In genomic region chr7:123871998-123872867, GRCh38 we compare ENCODE assay signal across 1 cellular context.
TF ChIP-seq lines count a peak whose summit lies in the region.

No MANE protein-coding gene starts in this region.

TF ChIP-seq in K562, 482 proteins besides CTCF, POLR2A, EP300 and RAD21:
- peak; percentile 90 for TF ChIP-seq DEAF1 (CRISPR knock-in tag; IDR thresholded peaks at IDR 0.05)
- peak; percentile 45; the same call in 1 of the 2 replicates for TF ChIP-seq CREM (IDR thresholded peaks at IDR 0.05; ENCODE audit: low read depth)
- no peak for TF ChIP-seq ZC3H11A (IDR thresholded peaks at IDR 0.05; ENCODE audit: low read depth, low read length)
- TF ChIP-seq GABPB1 (CRISPR knock-in tag; IDR thresholded peaks at IDR 0.05): no peak
- TF ChIP-seq ID3 (CRISPR knock-in tag; IDR thresholded peaks at IDR 0.05): no peak
- no peak for TF ChIP-seq ID3 (tag; IDR thresholded peaks at IDR 0.05)
- no peak for TF ChIP-seq TOE1 (IDR thresholded peaks at IDR 0.05; ENCODE audit: borderline replicate concordance)
- no peak for TF ChIP-seq TOE1 (CRISPR knock-in tag; IDR thresholded peaks at IDR 0.05; ENCODE audit: borderline replicate concordance, low read depth)
- TF ChIP-seq ZFX (CRISPR knock-in tag; IDR thresholded peaks at IDR 0.05): no peak
- TF ChIP-seq BRD4 (IDR thresholded peaks at IDR 0.05): no peak
- no peak for TF ChIP-seq E2F5 (CRISPR knock-in tag; IDR thresholded peaks at IDR 0.05)
- peak; percentile 47 for TF ChIP-seq MEIS2 (IDR thresholded peaks at IDR 0.05; ENCODE audit: partially characterized antibody)
- TF ChIP-seq, protein P1, sequence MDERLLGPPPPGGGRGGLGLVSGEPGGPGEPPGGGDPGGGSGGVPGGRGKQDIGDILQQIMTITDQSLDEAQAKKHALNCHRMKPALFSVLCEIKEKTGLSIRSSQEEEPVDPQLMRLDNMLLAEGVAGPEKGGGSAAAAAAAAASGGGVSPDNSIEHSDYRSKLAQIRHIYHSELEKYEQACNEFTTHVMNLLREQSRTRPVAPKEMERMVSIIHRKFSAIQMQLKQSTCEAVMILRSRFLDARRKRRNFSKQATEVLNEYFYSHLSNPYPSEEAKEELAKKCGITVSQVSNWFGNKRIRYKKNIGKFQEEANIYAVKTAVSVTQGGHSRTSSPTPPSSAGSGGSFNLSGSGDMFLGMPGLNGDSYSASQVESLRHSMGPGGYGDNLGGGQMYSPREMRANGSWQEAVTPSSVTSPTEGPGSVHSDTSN (CRISPR knock-in tag; IDR thresholded peaks at IDR 0.05; ENCODE audit: low read depth): no peak
- TF ChIP-seq, protein P1 (tag; conservative IDR thresholded peaks at IDR 0.05; ENCODE audit: low read depth): 0 out of 2 replicates have a peak, but pooled peaks have one; percentile 15
- TF ChIP-seq ILK (tag; IDR thresholded peaks at IDR 0.05; ENCODE audit: borderline replicate concordance, low read depth): no peak
- no peak for TF ChIP-seq DIDO1 (tag; IDR thresholded peaks at IDR 0.05; ENCODE audit: low read depth)
- TF ChIP-seq ZNF431 (CRISPR knock-in tag; IDR thresholded peaks at IDR 0.05): no peak
- 0 out of 2 replicates have a peak, but pooled peaks have one; percentile 36 for TF ChIP-seq ETV5 (CRISPR knock-in tag; IDR thresholded peaks at IDR 0.05; ENCODE audit: low read depth)
- peak; percentile 26; the same call in 1 of the 2 replicates for TF ChIP-seq STAG1 (CRISPR knock-in tag; IDR thresholded peaks at IDR 0.05; ENCODE audit: borderline replicate concordance)
- peak; percentile 70 for TF ChIP-seq SMC3 (conservative IDR thresholded peaks at IDR 0.05; ENCODE audit: insufficient read depth, low read depth, low read length)
